17 cellular contexts compared by ENCODE assay signal in the genomic region with DNA sequence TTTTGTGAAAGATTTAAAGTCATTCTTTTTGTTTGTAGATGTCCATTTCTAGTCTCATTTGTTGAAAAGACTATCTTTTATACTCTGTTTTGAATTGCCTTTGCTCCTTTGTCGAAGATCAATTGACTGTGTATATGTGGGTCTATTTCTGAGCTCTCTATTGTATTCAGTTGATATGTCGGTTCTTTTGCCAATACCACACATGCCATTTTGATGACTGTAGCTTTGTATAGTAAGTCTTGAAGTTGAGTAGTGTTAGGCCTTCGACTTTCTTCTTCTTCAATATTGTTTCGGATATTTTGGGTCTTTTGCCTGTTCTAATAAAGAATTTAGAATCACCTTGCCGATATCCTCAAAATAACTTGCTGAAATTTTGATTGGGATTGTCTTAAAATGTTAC.
"Had no signal": no experiment of that assay in that cellular context is flagged by ENCODE, and none has a peak within 500 bp of the region (broad histone marks: within the 10 kb centered on the region; RNA-seq: fewer than 3 reads in every experiment).

No MANE protein-coding gene starts in this region.

- DNase-seq: activated CD4-positive, alpha-beta T cell treated with anti-CD3 and anti-CD28 coated beads for 48 hours; activated CD4-positive, CD25-positive, alpha-beta regulatory T cell; activated CD8-positive, alpha-beta T cell treated with anti-CD3 and anti-CD28 coated beads for 36 hours; activated naive CD4-positive, alpha-beta T cell treated with Interleukin-2 at 50 U/mL for 16 hours; activated naive CD8-positive, alpha-beta T cell treated with anti-CD3 and anti-CD28 coated beads, Interleukin-2, amount 50 U/mL, for 24 hours; activated T-cell treated with anti-CD3 and anti-CD28 coated beads, Interleukin-2, amount 50 U/mL, for 1 hour; anterior cingulate cortex; caudate nucleus; dorsolateral prefrontal cortex; endodermal cell; immature natural killer cell; stimulated activated CD4-positive, alpha-beta T cell treated with anti-CD3 and anti-CD28 coated beads, Interleukin-4, amount 100 ng/mL, for 4 hours; testis had no signal

- H3K27ac ChIP-seq: testis had no signal

- H3K9me3 ChIP-seq: testis had no signal

- FAIRE-seq: colon had no signal

- H3K27me3 ChIP-seq: dorsolateral prefrontal cortex, testis had no signal

- H3K4me3 ChIP-seq: dorsolateral prefrontal cortex, testis had no signal

- ATAC-seq: activated CD8-positive, alpha-beta T cell treated with anti-CD3 and anti-CD28 coated beads for 36 hours; activated naive CD8-positive, alpha-beta T cell treated with anti-CD3 and anti-CD28 coated beads, Interleukin-2, amount 50 U/mL, for 24 hours; activated T-helper 17 cell treated with anti-CD3 and anti-CD28 coated beads, Interleukin-2, amount 50 U/mL, for 72 hours; sciatic nerve; stimulated activated memory B cell treated with anti-CD40 and anti-IgM and Interleukin-4, amounts not matched to agents 10 μg/mL and 1 μg/mL and 100 μg/mL, for 72 hours had no signal
